ENCODE assay signal across 15 cellular contexts in genomic region chr2:3311601-3312000, GRCh38.
A peak's percentile ranks its signal among the peaks of the same experiment; 100 is the strongest.
DNase-seq lines count a peak whose midpoint lies in the region; ATAC-seq and TF ChIP-seq lines count a peak whose summit lies in the region.
"Had no signal": no experiment of that assay in that cellular context is flagged by ENCODE, and none has a peak within 500 bp of the region (broad histone marks: within the 10 kb centered on the region; RNA-seq: fewer than 3 reads in every experiment).

No MANE protein-coding gene starts in this region.

- no peaks in the 10 kb centered on the region for H3K27me3 ChIP-seq in left ventricle myocardium inferior (ENCODE audit: low read depth)
- no peaks in the 10 kb centered on the region for H3K27me3 ChIP-seq in osteoblast (ENCODE audit: insufficient read depth, low read length)
- H3K27me3 ChIP-seq: BLaER1 treated with 17β-estradiol and CSF1 and Interleukin-3, amounts not matched to agents 10 nM and 100 nM had no signal

- H3K36me3 Mint-ChIP-seq in central memory CD8-positive, alpha-beta T cell (ENCODE audit: insufficient read depth): peaks cover 3% of the 10 kb centered on the region

- no peak overlapping the region for H3K4me3 Mint-ChIP-seq in central memory CD8-positive, alpha-beta T cell
- H3K4me3 Mint-ChIP-seq: CD4-positive, alpha-beta T cell had no signal

- peak overlapping the region; percentile 22 for H3K27ac Mint-ChIP-seq in central memory CD8-positive, alpha-beta T cell (ENCODE audit: low read depth)
- H3K27ac Mint-ChIP-seq: CD4-positive, alpha-beta T cell had no signal

- peaks cover 4% of the 10 kb centered on the region for H3K79me2 ChIP-seq in osteoblast (ENCODE audit: insufficient read depth, low read length)

- no peak for TF ChIP-seq CTCF in left ventricle myocardium inferior (IDR thresholded peaks at IDR 0.05; ENCODE audit: borderline replicate concordance)
- no peak for TF ChIP-seq CTCF in osteoblast (IDR thresholded peaks at IDR 0.05; ENCODE audit: extremely low read depth, low read depth, low read length)

- H3K4me1 ChIP-seq in left ventricle myocardium inferior: no peaks in the 10 kb centered on the region
- H3K4me1 ChIP-seq in osteoblast (ENCODE audit: insufficient read depth, low read length): no peaks in the 10 kb centered on the region
- H3K4me1 ChIP-seq: BLaER1 treated with 17β-estradiol and CSF1 and Interleukin-3, amounts not matched to agents 10 nM and 100 nM had no signal

- intact Hi-C loops in Right ventricle myocardium inferior (cut with DNase I): no loop called here
- intact Hi-C loops in left ventricle myocardium inferior (cut with micrococcal nuclease): no loop called here

- H2AFZ ChIP-seq in osteoblast (ENCODE audit: low read length): no peak overlapping the region
- H2AFZ ChIP-seq: GM23248 had no signal

- no peaks in the 10 kb centered on the region for H3K27me3 Mint-ChIP-seq in central memory CD8-positive, alpha-beta T cell
- H3K27me3 Mint-ChIP-seq: CD4-positive, alpha-beta T cell had no signal

- peaks cover 46% of the 10 kb centered on the region for H3K4me1 Mint-ChIP-seq in central memory CD8-positive, alpha-beta T cell

- no peak overlapping the region for H3K4me3 ChIP-seq in left ventricle myocardium inferior
- H3K4me3 ChIP-seq in osteoblast (ENCODE audit: insufficient read depth, low read length): no peak overlapping the region
- H3K4me3 ChIP-seq: BLaER1 treated with 17β-estradiol and CSF1 and Interleukin-3, amounts not matched to agents 10 nM and 100 nM; GM12878; GM23248 had no signal

- H3K36me3 ChIP-seq in left ventricle myocardium inferior (no peaks in the 10 kb centered on the region), osteoblast (ENCODE audit: insufficient read depth, low read length) (no peaks in the 10 kb centered on the region)

- no peak overlapping the region for H3K4me2 ChIP-seq in osteoblast (ENCODE audit: insufficient read depth, low read length)
- H3K4me2 ChIP-seq: BLaER1 treated with 17β-estradiol and CSF1 and Interleukin-3, amounts not matched to agents 10 nM and 100 nM had no signal

- no peaks in the 10 kb centered on the region for H3K9me3 Mint-ChIP-seq in central memory CD8-positive, alpha-beta T cell
- H3K9me3 Mint-ChIP-seq: CD4-positive, alpha-beta T cell had no signal

- ATAC-seq in Right ventricle myocardium inferior: peak; percentile 20
- ATAC-seq in central memory CD8-positive, alpha-beta T cell (replicated peaks; ENCODE audit: extremely low read depth, poor library complexity, severe bottlenecking): no peak
- no peak for ATAC-seq in GM21381 (IDR thresholded peaks at IDR 0.05; ENCODE audit: unreplicated experiment)
- ATAC-seq: GM12878, HCT116, HepG2 had no signal

- DNase-seq in Right ventricle myocardium inferior (ENCODE audit: missing footprints) (no peak), left ventricle myocardium inferior (no peak), osteoblast (ENCODE audit: insufficient read length, low spot score, missing footprints) (peak; percentile 9), NCI-H1694 treated with DMSO at 0.1 percent for 48 hours (lab: John Stamatoyannopoulos, UW) (no peak), NCI-H526 treated with DMSO at 0.1 percent for 48 hours (lab: John Stamatoyannopoulos, UW) (no peak)
- DNase-seq in central memory CD8-positive, alpha-beta T cell (ENCODE audit: low spot score in 2 of 2): no peak
- DNase-seq: 8988T; CD4-positive, alpha-beta T cell; DMS79; GM23248 had no signal

- peaks cover 10% of the 10 kb centered on the region for H4K20me1 ChIP-seq in osteoblast (ENCODE audit: insufficient read depth, low read length)

- no peak overlapping the region for H3K27ac ChIP-seq in left ventricle myocardium inferior (replicated peaks)
- no peak overlapping the region for H3K27ac ChIP-seq in osteoblast (ENCODE audit: low read depth, low read length)
- H3K27ac ChIP-seq: BLaER1 treated with 17β-estradiol and CSF1 and Interleukin-3, amounts not matched to agents 10 nM and 100 nM; GM23248 had no signal

- no peaks in the 10 kb centered on the region for H3K9me3 ChIP-seq in left ventricle myocardium inferior (replicated peaks)
- no peaks in the 10 kb centered on the region for H3K9me3 ChIP-seq in osteoblast (ENCODE audit: low read depth, low read length)
